Comparison of ENCODE assay signal across 7 cellular contexts in the genomic region with DNA sequence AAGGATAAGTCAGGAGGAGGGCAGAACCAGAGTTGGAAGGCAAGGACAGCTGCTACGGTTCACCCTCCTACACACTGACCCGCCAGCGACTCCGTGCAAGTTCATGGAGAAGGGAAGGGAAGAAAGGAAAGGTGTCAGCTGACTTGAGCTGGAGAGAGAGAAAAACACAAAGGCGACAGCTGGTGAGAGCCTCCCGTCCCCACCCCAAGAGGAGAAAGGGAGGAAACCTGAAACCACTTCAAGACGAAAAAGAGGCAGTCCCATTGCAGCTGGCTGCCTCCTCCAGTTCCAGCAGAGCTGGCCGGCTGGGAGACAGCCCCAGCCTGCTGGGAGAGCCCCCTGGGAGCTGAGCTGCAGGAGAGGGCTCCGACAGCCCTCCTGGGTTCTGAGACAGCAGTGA.
A peak's percentile ranks its signal among the peaks of the same experiment; 100 is the strongest.
DNase-seq lines count a peak whose midpoint lies in the region; ATAC-seq, FAIRE-seq and TF ChIP-seq lines count a peak whose summit lies in the region.

No MANE protein-coding gene starts in this region.

- peaks cover 37% of the 10 kb centered on the region for H3K4me1 ChIP-seq in HUES64 (ENCODE audit: insufficient read depth, low read length)
- H3K4me1 ChIP-seq in foreskin keratinocyte = peaks cover 38% of the 10 kb centered on the region

- H3K27ac Mint-ChIP-seq in activated naive CD8-positive, alpha-beta T cell treated with anti-CD3 and anti-CD28 coated beads for 36 hours = no peak overlapping the region

- H3K36me3 Mint-ChIP-seq in activated naive CD8-positive, alpha-beta T cell treated with anti-CD3 and anti-CD28 coated beads for 36 hours = no peaks in the 10 kb centered on the region

- ATAC-seq in foreskin keratinocyte (peak; percentile 61), HG02981 (IDR thresholded peaks at IDR 0.05; ENCODE audit: unreplicated experiment) (no peak)

- WGBS in HUES64 = 2% methylated on average over 5 of the region's 9 CpGs

- no peak for TF ChIP-seq CTCF in foreskin keratinocyte (conservative IDR thresholded peaks at IDR 0.05)

- DNase-seq in RCC 7860 (ENCODE audit: low spot score) (peak; percentile 61), foreskin keratinocyte (peak in 1 of 2 donors; percentile 60), pulmonary artery endothelial cell (ENCODE audit: low read depth, low spot score) (peak; percentile 40), T-helper 9 cell (no peak)
- DNase-seq in activated naive CD8-positive, alpha-beta T cell treated with anti-CD3 and anti-CD28 coated beads for 36 hours = no peak

- peaks cover 23% of the 10 kb centered on the region for H3K27me3 Mint-ChIP-seq in activated naive CD8-positive, alpha-beta T cell treated with anti-CD3 and anti-CD28 coated beads for 36 hours

- H3K27ac ChIP-seq in HUES64 (ENCODE audit: low read depth, low read length) (peak overlapping the region; percentile 77; the same call in 1 of the 2 replicates), foreskin keratinocyte (peak overlapping the region; percentile 62)

- no peaks in the 10 kb centered on the region for H3K9me3 Mint-ChIP-seq in activated naive CD8-positive, alpha-beta T cell treated with anti-CD3 and anti-CD28 coated beads for 36 hours

- no peaks in the 10 kb centered on the region for H3K9me3 ChIP-seq in HUES64 (ENCODE audit: insufficient read depth, low read depth, low read length)

- no peaks in the 10 kb centered on the region for H3K36me3 ChIP-seq in HUES64 (ENCODE audit: insufficient read depth, low read length)

- no peak overlapping the region for H3K4me3 Mint-ChIP-seq in activated naive CD8-positive, alpha-beta T cell treated with anti-CD3 and anti-CD28 coated beads for 36 hours

- peak overlapping the region; percentile 35 for H3K4me3 ChIP-seq in HUES64 (ENCODE audit: low read length)

- no peaks in the 10 kb centered on the region for H3K27me3 ChIP-seq in HUES64 (ENCODE audit: insufficient read depth, low read length)
- no peaks in the 10 kb centered on the region for H3K27me3 ChIP-seq in foreskin keratinocyte

- FAIRE-seq in RCC 7860 (lab: Jason Lieb, UNC) = peak; percentile 83

- no peaks in the 10 kb centered on the region for H3K4me1 Mint-ChIP-seq in activated naive CD8-positive, alpha-beta T cell treated with anti-CD3 and anti-CD28 coated beads for 36 hours

- H3K9ac ChIP-seq in HUES64 (ENCODE audit: low read depth, low read length) = peak overlapping the region; percentile 28; the same call in 1 of the 2 replicates

Comparison
In these comparisons a context has a peak if more than half of its experiments do, and no peak if none do; other contexts are left out.
1. DNase-seq: peak in RCC 7860 (single experiment) and pulmonary artery endothelial cell (single experiment); none in activated naive CD8-positive, alpha-beta T cell treated with anti-CD3 and anti-CD28 coated beads for 36 hours (single experiment) and T-helper 9 cell (single experiment).